In genomic region chr1:205631727-205632373, GRCh38 we compare ENCODE assay signal across 8 cellular contexts. TPM values are rescaled to one million over a fixed set of nuclear protein-coding genes. Genes with fewer than 3 reads are reported as not detected.
DNase-seq lines count a peak whose midpoint lies in the region; ATAC-seq, FAIRE-seq and TF ChIP-seq lines count a peak whose summit lies in the region.

TSS of gene ELK4 (minus strand) at chr1:205632011. CDS start at chr1:205623882, 8,129 bp downstream.

- H3K9me3 ChIP-seq in kidney (ENCODE audit: control insufficient read depth in 1 of 2, low read length in 2 of 2), result no peaks in the 10 kb centered on the region

- H3K36me3 ChIP-seq in kidney (ENCODE audit: control insufficient read depth in 1 of 2, insufficient read depth in 2 of 2, low read length in 2 of 2), result no peaks in the 10 kb centered on the region

- FAIRE-seq in kidney (lab: Jason Lieb, UNC), result no peak

- H3K27ac ChIP-seq in kidney (ENCODE audit: low read depth in 2 of 2, low read length in 2 of 2), result peak within 1 kb of the TSS; percentile 95 to 96

- DNase-seq in AG20443 (ENCODE audit: low spot score) (peak; percentile 98), NCI-H446 treated with DMSO at 0.1 percent for 48 hours (lab: John Stamatoyannopoulos, UW) (peak; percentile 97), cerebellar nuclear complex (lab: John Stamatoyannopoulos, UW) (peak; percentile 42 to 86), kidney (peak; percentile 100)
- DNase-seq in activated CD4-positive, CD25-positive, alpha-beta regulatory T cell treated with anti-CD3 and anti-CD28 coated beads, Interleukin-2, amount 50 U/mL, for 72 hours, result peak; percentile 98
- DNase-seq in stimulated activated CD4-positive, alpha-beta T cell treated with anti-CD3 and anti-CD28 coated beads, Interleukin-15, amount 100 ng/mL, for 24 hours, result peak; percentile 100

- peaks cover 10 to 11% of the 10 kb centered on the region in 2 donors for H3K4me1 ChIP-seq in kidney (ENCODE audit: control insufficient read depth in 1 of 2, insufficient read depth in 1 of 2, low read depth in 1 of 2, low read length in 2 of 2)

- intact Hi-C loops in kidney (cut with DNase I), result no loop called here

- ATAC-seq in GM19035 (IDR thresholded peaks at IDR 0.05; ENCODE audit: unreplicated experiment), result peak; percentile 80
- peak; percentile 79 for ATAC-seq in HG03354 (IDR thresholded peaks at IDR 0.05; ENCODE audit: poor library complexity, severe bottlenecking, unreplicated experiment)

- TF ChIP-seq CTCF in kidney (IDR thresholded peaks at IDR 0.05; ENCODE audit: borderline replicate concordance, extremely low read depth, insufficient read depth), result peak; percentile 83

- peak within 1 kb of the TSS; percentile 98 to 99 for H3K9ac ChIP-seq in kidney (ENCODE audit: low read length in 2 of 2)

- peak within 1 kb of the TSS; percentile 86 to 87 for H3K4me3 ChIP-seq in kidney (ENCODE audit: low read length in 2 of 2)

RNA-seq across cellular contexts. Expression of gene ELK4, which starts in this region (rescaled TPM):
- total RNA-seq in kidney, result 87.3 TPM
- polyA plus RNA-seq in kidney (ENCODE audit: insufficient read depth, low read depth, low replicate concordance), result 4.2 TPM

Comparison
In these comparisons a context has a peak if more than half of its experiments do, and no peak if none do; other contexts are left out.
1. Peak in every context shown above with its lines: DNase-seq, ATAC-seq, H3K4me3 ChIP-seq and H3K27ac ChIP-seq.